ENCODE assay signal across 12 cellular contexts in the genomic region with DNA sequence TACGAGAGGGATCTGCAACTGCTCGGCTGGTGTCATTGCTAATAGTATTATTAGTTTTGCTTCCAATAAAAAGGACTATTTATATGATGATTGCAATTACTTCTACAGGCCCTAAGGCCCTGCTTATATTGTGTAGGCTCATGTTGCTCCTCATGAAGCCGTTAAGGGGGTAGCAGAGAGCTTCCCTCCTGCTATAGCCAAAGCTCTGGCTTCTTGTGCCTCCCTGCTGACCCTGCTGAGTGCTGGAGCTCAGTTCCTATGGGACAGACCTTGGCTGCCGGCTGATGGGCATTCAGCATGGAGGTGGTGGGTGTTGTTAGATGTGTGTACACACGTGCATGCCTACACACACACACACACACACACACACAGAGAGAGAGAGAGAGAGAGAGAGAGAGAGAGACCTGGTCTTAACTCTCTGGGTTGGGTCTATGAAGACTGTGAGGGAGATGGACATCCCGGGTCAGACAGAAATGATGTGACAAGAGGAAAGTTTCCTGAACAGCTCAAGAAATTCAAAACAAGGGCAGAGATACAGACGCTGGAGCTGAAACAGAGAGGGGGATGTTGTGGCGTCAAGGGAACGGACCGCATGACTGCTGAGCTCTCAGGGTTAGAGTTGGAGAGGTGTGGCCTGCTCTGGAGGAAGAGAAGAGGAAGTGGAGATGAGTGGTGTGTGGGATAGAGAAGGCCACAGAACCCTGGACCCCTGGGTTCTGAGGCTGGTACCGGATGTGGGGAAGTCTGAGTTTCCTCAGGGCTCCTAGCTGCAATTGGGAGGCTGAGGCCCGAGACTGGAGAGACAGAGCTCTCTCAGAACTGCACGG. TPM values are rescaled to one million over a fixed set of nuclear protein-coding genes. Genes with fewer than 3 reads are reported as not detected.
A peak's percentile ranks its signal among the peaks of the same experiment; 100 is the strongest.
DNase-seq lines count a peak whose midpoint lies in the region; ATAC-seq, FAIRE-seq and TF ChIP-seq lines count a peak whose summit lies in the region.
"Had no signal": no experiment of that assay in that cellular context is flagged by ENCODE, and none has a peak within 500 bp of the region (broad histone marks: within the 10 kb centered on the region; RNA-seq: fewer than 3 reads in every experiment).

No MANE protein-coding gene starts in this region.

- no peak overlapping the region for H4K5ac ChIP-seq in H1 (ENCODE audit: insufficient read length, low read depth, low read length)

- no peak overlapping the region for H3K9ac ChIP-seq in H1 (replicated peaks in 1 of 4; ENCODE audit: extremely low read depth in 1 of 4, low read depth in 3 of 4, low read length in 3 of 4)

- no peak overlapping the region for H3K4ac ChIP-seq in H1 (replicated peaks; ENCODE audit: insufficient read length, low read depth, low read length)

- no peak overlapping the region for H2AFZ ChIP-seq in H1 (ENCODE audit: low read length)

- H2BK5ac ChIP-seq in H1 (ENCODE audit: low read depth, low read length): no peak overlapping the region

- no peak overlapping the region for H3K23ac ChIP-seq in H1 (ENCODE audit: insufficient read length)

- no peak overlapping the region; the same call in 1 of the 2 replicates for H2BK15ac ChIP-seq in H1 (ENCODE audit: low read length)

- H3K27me3 ChIP-seq in CD8-positive, alpha-beta memory T cell (ENCODE audit: insufficient read depth, low read length, poor library complexity, severe bottlenecking): peaks cover 51% of the 10 kb centered on the region
- peaks cover 11 to 87% (median 68%) of the 10 kb centered on the region in 4 experiments for H3K27me3 ChIP-seq in H1 (replicated peaks in 1 of 4; ENCODE audit: control insufficient read depth in 3 of 4, extremely low read depth in 1 of 4, insufficient read depth in 3 of 4, low read length in 3 of 4)

- peaks cover 13% of the 10 kb centered on the region; the same call in 1 of the 2 replicates for H3K23me2 ChIP-seq in H1 (ENCODE audit: low read depth, low read length)

- no peaks in the 10 kb centered on the region for H3K79me2 ChIP-seq in H1 (ENCODE audit: control insufficient read depth in 1 of 2, insufficient read depth in 2 of 2, low read length in 2 of 2)

- no peak for TF ChIP-seq POLR2A in H1 (IDR thresholded peaks at IDR 0.05; ENCODE audit: control extremely low read depth in 1 of 2, low read depth in 2 of 2, low read length in 2 of 2)

- H3K4me2 ChIP-seq in H1 (ENCODE audit: insufficient read depth in 1 of 2, low read depth in 2 of 2, low read length in 2 of 2): peak overlapping the region in 1 of 2 experiments; percentile 95; a peak in 1 of 4 replicates

- peaks cover 0 to 2% (median 0%) of the 10 kb centered on the region in 5 donors for H3K9me3 Mint-ChIP-seq in CD8-positive, alpha-beta memory T cell
- no peaks in the 10 kb centered on the region for H3K9me3 Mint-ChIP-seq in T-cell
- H3K9me3 Mint-ChIP-seq: mesothelial cell of epicardium had no signal

- 0 out of 2 replicates have a peak overlapping the region, but pooled peaks have one; percentile 54 for H2AK5ac ChIP-seq in H1 (ENCODE audit: low read depth, low read length)

- peaks cover 69 to 86% of the 10 kb centered on the region in 2 donors for H3K27me3 Mint-ChIP-seq in CD8-positive, alpha-beta memory T cell
- peaks cover 73 to 92% of the 10 kb centered on the region in 2 donors for H3K27me3 Mint-ChIP-seq in T-cell

- H3K79me1 ChIP-seq in H1 (ENCODE audit: low read depth, low read length): no peaks in the 10 kb centered on the region

- no peak overlapping the region for H3K27ac ChIP-seq in CD8-positive, alpha-beta memory T cell (ENCODE audit: low read depth, low read length)
- H3K27ac ChIP-seq in H1 (ENCODE audit: low read depth, low read length): no peak overlapping the region

- H3K4me3 ChIP-seq in CD8-positive, alpha-beta memory T cell (ENCODE audit: low read length): no peak overlapping the region
- peak overlapping the region in 1 of 4 experiments; percentile 72; a peak in 2 of 8 replicates for H3K4me3 ChIP-seq in H1 (ENCODE audit: extremely low read depth in 1 of 4, insufficient read depth in 2 of 4, low read depth in 3 of 4, low read length in 4 of 4)
- H3K4me3 ChIP-seq: skin epidermis had no signal

- H2BK20ac ChIP-seq in H1 (ENCODE audit: low read length): 0 out of 2 replicates have a peak overlapping the region, but pooled peaks have one; percentile 21

- peaks cover 0 to 4% of the 10 kb centered on the region in 2 experiments for H4K20me1 ChIP-seq in H1 (replicated peaks in 1 of 2; ENCODE audit: control insufficient read depth in 1 of 2, insufficient read depth in 2 of 2, low read length in 2 of 2)

- no peak overlapping the region for H3K56ac ChIP-seq in H1 (replicated peaks; ENCODE audit: insufficient read length, low read depth, low read length)

- no peaks in the 10 kb centered on the region for H3K9me3 ChIP-seq in CD8-positive, alpha-beta memory T cell (ENCODE audit: low read length)
- no peaks in the 10 kb centered on the region for H3K9me3 ChIP-seq in H1 (ENCODE audit: insufficient read depth in 2 of 2, low read depth in 1 of 2, low read length in 1 of 2)

- H3K36me3 Mint-ChIP-seq in CD8-positive, alpha-beta memory T cell: no peaks in the 10 kb centered on the region
- H3K36me3 Mint-ChIP-seq in T-cell: no peaks in the 10 kb centered on the region
- H3K36me3 Mint-ChIP-seq: mesothelial cell of epicardium had no signal

- H3K36me3 ChIP-seq in CD8-positive, alpha-beta memory T cell (ENCODE audit: insufficient read depth, low read length): no peaks in the 10 kb centered on the region
- H3K36me3 ChIP-seq in H1 (ENCODE audit: control insufficient read depth in 2 of 4, insufficient read depth in 4 of 4, low read length in 3 of 4): no peaks in the 10 kb centered on the region

- peaks cover 20 to 34% (median 22%) of the 10 kb centered on the region in 3 donors for H3K4me1 Mint-ChIP-seq in CD8-positive, alpha-beta memory T cell
- H3K4me1 Mint-ChIP-seq in T-cell: peaks cover 20 to 36% (median 34%) of the 10 kb centered on the region in 3 donors

- POLR2A ChIA-PET in CD8-positive, alpha-beta memory T cell (lab: Charles Lee): interaction anchor here (1.2 kb wide), 1 partner anchor 139 kb away, joined by 3 read pairs; no protein-coding TSS in a partner anchor
- POLR2A ChIA-PET in T-cell (lab: Charles Lee) (interaction anchor here in 1 of 2 donors (0.6 kb wide), 2 partner anchors 26 to 67 kb away, joined by 3 to 6 read pairs; no protein-coding TSS in a partner anchor), H1 (lab: Charles Lee; ENCODE audit: partially characterized antibody) (interaction anchor here (0.7 to 3.6 kb wide), 15 partner anchors 9 to 618 kb away, joined by 3 to 22 read pairs (median 4); partner anchors contain the start of gene NES)

- H2BK120ac ChIP-seq in H1 (replicated peaks; ENCODE audit: low read depth, low read length): no peak overlapping the region

- peaks cover 18% of the 10 kb centered on the region for H3K4me1 ChIP-seq in CD8-positive, alpha-beta memory T cell (ENCODE audit: insufficient read depth, low read length)
- peaks cover 8 to 23% (median 15%) of the 10 kb centered on the region in 4 experiments for H3K4me1 ChIP-seq in H1 (replicated peaks in 1 of 4; ENCODE audit: control insufficient read depth in 3 of 4, insufficient read depth in 4 of 4, low read length in 3 of 4)

- FAIRE-seq in H1 (lab: Jason Lieb, UNC): no peak
- FAIRE-seq: colon had no signal

- CTCF ChIA-PET in CD8-positive, alpha-beta memory T cell (lab: Charles Lee): interaction anchor here (0.7 to 1.5 kb wide), 8 partner anchors 13 to 197 kb away, joined by 3 to 5 read pairs (median 3); no protein-coding TSS in a partner anchor
- CTCF ChIA-PET in T-cell (lab: Charles Lee): interaction anchor here (0.6 kb wide), 2 partner anchors 25 to 54 kb away, joined by 5 to 8 read pairs; no protein-coding TSS in a partner anchor
- CTCF ChIA-PET in H1 (lab: Charles Lee; ENCODE audit: partially characterized antibody): interaction anchor here (0.6 to 43.0 kb wide), 19 partner anchors 8 to 284 kb away, joined by 3 to 868 read pairs (median 4); partner anchors contain the start of genes CRABP2, HAPLN2, MEF2D and NAXE

- H3K14ac ChIP-seq in H1 (ENCODE audit: insufficient read length): no peak overlapping the region

- peak overlapping the region in 4 of 7 donors; percentile 0 to 25 (median 14) for H3K4me3 Mint-ChIP-seq in CD8-positive, alpha-beta memory T cell
- H3K4me3 Mint-ChIP-seq in T-cell: peak overlapping the region in 1 of 3 donors; percentile 81

- no peak for TF ChIP-seq EP300 in H1 (IDR thresholded peaks at IDR 0.05; ENCODE audit: borderline replicate concordance in 1 of 2, low read depth in 2 of 2, low read length in 2 of 2)

- H3K27ac Mint-ChIP-seq in CD8-positive, alpha-beta memory T cell: peak overlapping the region in 1 of 8 donors; percentile 35
- H3K27ac Mint-ChIP-seq in T-cell: no peak overlapping the region
- H3K27ac Mint-ChIP-seq: mesothelial cell of epicardium had no signal

- H3K18ac ChIP-seq in H1 (ENCODE audit: extremely low read depth, low read length): no peak overlapping the region

- WGBS in H1 (ENCODE audit: extremely low coverage in 1 of 2, insufficient coverage in 1 of 2, insufficient read length in 1 of 2, insufficient replicate concordance in 2 of 2, low coverage in 1 of 2, low lambda C conversion rate in 2 of 2, missing lambda C conversion rate in 1 of 2), 2 experiments: 78% methylated on average over 12 of the region's 13 CpGs; no CpG with 5 or more reads in 1 of the 2 experiments

- ATAC-seq in GM21529 (IDR thresholded peaks at IDR 0.05; ENCODE audit: unreplicated experiment) (peak; percentile 49), T-cell (replicated peaks in 1 of 4) (peak; percentile 54 to 85 (median 62))

- peak overlapping the region; percentile 60; the same call in 1 of the 2 replicates for H2BK12ac ChIP-seq in H1 (ENCODE audit: low read depth, low read length)

- no peak overlapping the region; the same call in 1 of the 2 replicates for H4K8ac ChIP-seq in H1 (ENCODE audit: extremely low read depth, insufficient read depth, low read length)

- no peak for TF ChIP-seq CTCF in H1 (IDR thresholded peaks at IDR 0.05; ENCODE audit: control extremely low read depth in 1 of 3, insufficient read depth in 1 of 3, low read depth in 1 of 3, low read length in 3 of 3)

- H4K91ac ChIP-seq in H1 (replicated peaks; ENCODE audit: insufficient read length, low read length): no peak overlapping the region

- DNase-seq in CD8-positive, alpha-beta memory T cell: peak in 1 of 5 donors; percentile 48
- DNase-seq in T-cell: peak in 17 of 34 experiments; percentile 19 to 48 (median 31)
- DNase-seq in H1 (ENCODE audit: low read depth in 1 of 2, low spot score in 2 of 2): no peak
- no peak for DNase-seq in superior temporal gyrus (ENCODE audit: extremely low spot score)
- no peak for DNase-seq in HuH-7 (ENCODE audit: low spot score)
- DNase-seq in retina: no peak
- no peak for DNase-seq in AG20443 (ENCODE audit: low spot score)

- TF ChIP-seq RAD21 in H1 (IDR thresholded peaks at IDR 0.05 in 1 of 2, conservative IDR thresholded peaks at IDR 0.05 in 1 of 2; ENCODE audit: low read depth in 2 of 2, low read length in 2 of 2): no peak; a peak in 1 of 4 replicates

RNA-seq across cellular contexts. Expression of gene BCAN, which starts 1.6 kb away (rescaled TPM):
- total RNA-seq in CD8-positive, alpha-beta memory T cell: not detected
- polyA plus RNA-seq in CD8-positive, alpha-beta memory T cell: not detected
- not detected for total RNA-seq in T-cell
- 3.8 and 4.5 TPM in 2 replicates for total RNA-seq in H1 (2021; fragmentation: NEBNext Ultra II Directional; extraction: Animal tissue kit (Norgen Biotek cat#: 25700))
- polyA plus RNA-seq in H1 (2011; rRNA removed): 17.1 and 24.0 TPM in 2 replicates
- polyA plus RNA-seq in H1 (2011; cell fraction: cytosol; rRNA removed): 11.2 TPM
- polyA plus RNA-seq in H1 (2011; cell fraction: nucleus; rRNA removed): 25.7 TPM
- polyA plus RNA-seq in H1 (2012, experiment 1 of 2): 8.8 to 14.0 TPM (median 12.1 TPM) in 4 replicates
- 10.6 TPM for polyA plus RNA-seq in H1 (2012, experiment 2 of 2)
- polyA plus RNA-seq in H1 (2013, experiment 1 of 2): 8.6 TPM
- 6.8 TPM for polyA plus RNA-seq in H1 (2013, experiment 2 of 2)
- polyA minus RNA-seq in H1 (2011; rRNA and poly(A)+ RNA removed): 4.3 and 12.9 TPM in 2 replicates
- polyA minus RNA-seq in H1 (2011; cell fraction: cytosol; rRNA and poly(A)+ RNA removed): 7.8 TPM
- polyA minus RNA-seq in H1 (2011; cell fraction: nucleus; rRNA and poly(A)+ RNA removed): 6.8 TPM
- total RNA-seq: OCI-LY7 had no signal

RNA-seq across cellular contexts. Expression of gene HAPLN2, which starts 24.3 kb away (rescaled TPM):
- not detected for total RNA-seq in CD8-positive, alpha-beta memory T cell
- polyA plus RNA-seq in CD8-positive, alpha-beta memory T cell: not detected
- total RNA-seq in T-cell: under 1 TPM in 1 of 5 donors, not detected in 4; 0.33 TPM
- 0.19 TPM in 1 of 2 replicates, not detected in the other for total RNA-seq in H1 (2021; fragmentation: NEBNext Ultra II Directional; extraction: Animal tissue kit (Norgen Biotek cat#: 25700))
- 0.51 and 1.2 TPM in 2 replicates for polyA plus RNA-seq in H1 (2011; rRNA removed)
- 0.81 TPM for polyA plus RNA-seq in H1 (2011; cell fraction: cytosol; rRNA removed)
- polyA plus RNA-seq in H1 (2011; cell fraction: nucleus; rRNA removed): 3.4 TPM
- 0.40 to 0.92 TPM (median 0.72 TPM) in 3 of 4 replicates, not detected in the other for polyA plus RNA-seq in H1 (2012, experiment 1 of 2)
- polyA plus RNA-seq in H1 (2012, experiment 2 of 2): not detected
- polyA plus RNA-seq in H1 (2013, experiment 1 of 2): 0.45 TPM
- polyA plus RNA-seq in H1 (2013, experiment 2 of 2): 0.15 TPM
- polyA minus RNA-seq in H1 (2011; rRNA and poly(A)+ RNA removed): not detected in 2 replicates
- polyA minus RNA-seq in H1 (2011; cell fraction: cytosol; rRNA and poly(A)+ RNA removed): not detected
- 0.50 TPM for polyA minus RNA-seq in H1 (2011; cell fraction: nucleus; rRNA and poly(A)+ RNA removed)

RNA-seq across cellular contexts. Expression of gene NES, which starts 33.7 kb away (rescaled TPM):
- total RNA-seq in CD8-positive, alpha-beta memory T cell: not detected
- not detected for polyA plus RNA-seq in CD8-positive, alpha-beta memory T cell
- under 1 TPM in 3 of 5 donors, not detected in 2; 0.10 to 0.35 (median 0.25) TPM for total RNA-seq in T-cell
- total RNA-seq in H1 (2021; fragmentation: NEBNext Ultra II Directional; extraction: Animal tissue kit (Norgen Biotek cat#: 25700)): 135 and 138 TPM in 2 replicates
- 13.3 and 20.3 TPM in 2 replicates for polyA plus RNA-seq in H1 (2011; rRNA removed)
- 21.1 TPM for polyA plus RNA-seq in H1 (2011; cell fraction: cytosol; rRNA removed)
- 54.8 TPM for polyA plus RNA-seq in H1 (2011; cell fraction: nucleus; rRNA removed)
- polyA plus RNA-seq in H1 (2012, experiment 1 of 2): 97.4 to 124 TPM (median 113 TPM) in 4 replicates
- 43.3 TPM for polyA plus RNA-seq in H1 (2012, experiment 2 of 2)
- 55.5 TPM for polyA plus RNA-seq in H1 (2013, experiment 1 of 2)
- polyA plus RNA-seq in H1 (2013, experiment 2 of 2): 53.5 TPM
- 17.2 and 19.2 TPM in 2 replicates for polyA minus RNA-seq in H1 (2011; rRNA and poly(A)+ RNA removed)
- 31.7 TPM for polyA minus RNA-seq in H1 (2011; cell fraction: cytosol; rRNA and poly(A)+ RNA removed)
- 22.7 TPM for polyA minus RNA-seq in H1 (2011; cell fraction: nucleus; rRNA and poly(A)+ RNA removed)
- total RNA-seq: OCI-LY7 had no signal

RNA-seq across cellular contexts. Expression of gene GPATCH4, which starts 42.2 kb away (rescaled TPM):
- total RNA-seq in CD8-positive, alpha-beta memory T cell: 100 to 1,000 TPM; 123 to 131 TPM
- 58.7 TPM for polyA plus RNA-seq in CD8-positive, alpha-beta memory T cell
- total RNA-seq in T-cell: 10 to 100 TPM; 34.3 to 41.6 (median 40.6) TPM
- 47.9 and 48.5 TPM in 2 replicates for total RNA-seq in H1 (2021; fragmentation: NEBNext Ultra II Directional; extraction: Animal tissue kit (Norgen Biotek cat#: 25700))
- polyA plus RNA-seq in H1 (2011; rRNA removed): 19.3 and 20.5 TPM in 2 replicates
- 41.0 TPM for polyA plus RNA-seq in H1 (2011; cell fraction: cytosol; rRNA removed)
- 26.5 TPM for polyA plus RNA-seq in H1 (2011; cell fraction: nucleus; rRNA removed)
- 71.6 to 116 TPM (median 83.2 TPM) in 4 replicates for polyA plus RNA-seq in H1 (2012, experiment 1 of 2)
- polyA plus RNA-seq in H1 (2012, experiment 2 of 2): 13.8 TPM
- 53.9 TPM for polyA plus RNA-seq in H1 (2013, experiment 1 of 2)
- 53.2 TPM for polyA plus RNA-seq in H1 (2013, experiment 2 of 2)
- 53.2 and 70.6 TPM in 2 replicates for polyA minus RNA-seq in H1 (2011; rRNA and poly(A)+ RNA removed)
- polyA minus RNA-seq in H1 (2011; cell fraction: cytosol; rRNA and poly(A)+ RNA removed): 23.5 TPM
- polyA minus RNA-seq in H1 (2011; cell fraction: nucleus; rRNA and poly(A)+ RNA removed): 85.1 TPM

RNA-seq across cellular contexts. Expression of gene NAXE, which starts 51.9 kb away (rescaled TPM):
- total RNA-seq in CD8-positive, alpha-beta memory T cell: 10 to 100 TPM; 63.0 to 69.1 TPM
- 113 TPM for polyA plus RNA-seq in CD8-positive, alpha-beta memory T cell
- 10 to 100 TPM; 32.4 to 47.7 (median 41.7) TPM for total RNA-seq in T-cell
- 73.1 and 75.4 TPM in 2 replicates for total RNA-seq in H1 (2021; fragmentation: NEBNext Ultra II Directional; extraction: Animal tissue kit (Norgen Biotek cat#: 25700))
- polyA plus RNA-seq in H1 (2011; rRNA removed): 74.3 and 99.5 TPM in 2 replicates
- 81.7 TPM for polyA plus RNA-seq in H1 (2011; cell fraction: cytosol; rRNA removed)
- polyA plus RNA-seq in H1 (2011; cell fraction: nucleus; rRNA removed): 111 TPM
- polyA plus RNA-seq in H1 (2012, experiment 1 of 2): 74.5 to 117 TPM (median 106 TPM) in 4 replicates
- 142 TPM for polyA plus RNA-seq in H1 (2012, experiment 2 of 2)
- polyA plus RNA-seq in H1 (2013, experiment 1 of 2): 84.0 TPM
- 93.6 TPM for polyA plus RNA-seq in H1 (2013, experiment 2 of 2)
- polyA minus RNA-seq in H1 (2011; rRNA and poly(A)+ RNA removed): 43.2 and 70.3 TPM in 2 replicates
- polyA minus RNA-seq in H1 (2011; cell fraction: cytosol; rRNA and poly(A)+ RNA removed): 32.7 TPM
- 59.4 TPM for polyA minus RNA-seq in H1 (2011; cell fraction: nucleus; rRNA and poly(A)+ RNA removed)

Comparison
In these comparisons a context has a peak if more than half of its experiments do, and no peak if none do; other contexts are left out.
1. RNA of gene NES, which starts 33.7 kb away (total RNA-seq): 135 to 138 TPM in H1; 0.10 to 0.35 TPM in T-cell and not detected in CD8-positive, alpha-beta memory T cell; every median in the first group is over 100 times any median in the second.